ENCODE assay signal across 13 cellular contexts in genomic region chr7:55537458-55537825, GRCh38. TPM values are rescaled to one million over a fixed set of nuclear protein-coding genes. Genes with fewer than 3 reads are reported as not detected.
A peak's percentile ranks its signal among the peaks of the same experiment; 100 is the strongest.
DNase-seq lines count a peak whose midpoint lies in the region; ATAC-seq and TF ChIP-seq lines count a peak whose summit lies in the region.
"Had no signal": no experiment of that assay in that cellular context is flagged by ENCODE, and none has a peak within 500 bp of the region (broad histone marks: within the 10 kb centered on the region; RNA-seq: fewer than 3 reads in every experiment).

No MANE protein-coding gene starts in this region.

- H3K4me3 ChIP-seq in GM12875 (ENCODE audit: low read depth, low read length): peak overlapping the region; percentile 57
- H3K4me3 ChIP-seq: left lung, PC-9 had no signal

- peak overlapping the region; percentile 86 for H3K27ac Mint-ChIP-seq in CD4-positive, alpha-beta T cell
- H3K27ac Mint-ChIP-seq in activated T-helper 1 cell treated with anti-CD3 and anti-CD28 coated beads, Interleukin-12 subunit alpha, Interleukin-12 subunit beta, Interleukin-2, Interleukin-4 antibody, amounts not matched to agents 30 ng/mL and 10 ng/mL and 1 ng/mL, durations not matched to agents 14 hours and 24 hours and 36 hours: peak overlapping the region; percentile 98
- peak overlapping the region; percentile 89 to 90 for H3K27ac Mint-ChIP-seq in natural killer cell

- H3K9me3 ChIP-seq in CD4-positive, alpha-beta T cell (ENCODE audit: control insufficient read depth, low read length): no peaks in the 10 kb centered on the region
- H3K9me3 ChIP-seq: left lung had no signal

- POLR2A ChIA-PET in CD4-positive, alpha-beta T cell (lab: Charles Lee): no interaction called here

- no peaks in the 10 kb centered on the region for H3K27me3 ChIP-seq in CD4-positive, alpha-beta T cell (ENCODE audit: control insufficient read depth, insufficient read depth, low read length)
- H3K27me3 ChIP-seq: left lung had no signal

- peaks cover 92% of the 10 kb centered on the region for H3K4me1 Mint-ChIP-seq in CD4-positive, alpha-beta T cell (ENCODE audit: low read depth)
- H3K4me1 Mint-ChIP-seq in activated T-helper 1 cell treated with anti-CD3 and anti-CD28 coated beads, Interleukin-12 subunit alpha, Interleukin-12 subunit beta, Interleukin-2, Interleukin-4 antibody, amounts not matched to agents 30 ng/mL and 10 ng/mL and 1 ng/mL, durations not matched to agents 14 hours and 24 hours and 36 hours (ENCODE audit: low read depth): peaks cover 94% of the 10 kb centered on the region
- H3K4me1 Mint-ChIP-seq in natural killer cell: peaks cover 76 to 82% of the 10 kb centered on the region in 2 donors

- no peaks in the 10 kb centered on the region for H3K9me3 Mint-ChIP-seq in CD4-positive, alpha-beta T cell
- H3K9me3 Mint-ChIP-seq in activated T-helper 1 cell treated with anti-CD3 and anti-CD28 coated beads, Interleukin-12 subunit alpha, Interleukin-12 subunit beta, Interleukin-2, Interleukin-4 antibody, amounts not matched to agents 30 ng/mL and 10 ng/mL and 1 ng/mL, durations not matched to agents 14 hours and 24 hours and 36 hours: no peaks in the 10 kb centered on the region
- H3K9me3 Mint-ChIP-seq in natural killer cell: no peaks in the 10 kb centered on the region
- H3K9me3 Mint-ChIP-seq: activated naive CD4-positive, alpha-beta T cell treated with anti-CD3 and anti-CD28 coated beads, Interleukin-2, amount 10 ng/mL, durations not matched to agents 7 days and 5 days had no signal

- intact Hi-C loops in CD4-positive, alpha-beta T cell (cut with DNase I, micrococcal nuclease): loop anchor here in 1 of 2 experiments (5.0 to 10.0 kb wide), 2 partner anchors 35 to 73 kb away; partner anchors contain the start of gene VOPP1
- intact Hi-C loops in activated T-helper 1 cell treated with anti-CD3 and anti-CD28 coated beads, Interleukin-12 subunit alpha, Interleukin-12 subunit beta, Interleukin-2, Interleukin-4 antibody, amounts not matched to agents 30 ng/mL and 10 ng/mL and 1 ng/mL, durations not matched to agents 14 hours and 24 hours and 36 hours (cut with micrococcal nuclease): no loop called here
- intact Hi-C loops in natural killer cell (cut with micrococcal nuclease): loop anchor here (10.0 kb wide), 1 partner anchor 427 kb away; the partner anchor contains the start of gene NIPSNAP2

- no peak overlapping the region for H3K4me3 Mint-ChIP-seq in CD4-positive, alpha-beta T cell
- peak overlapping the region; percentile 53 for H3K4me3 Mint-ChIP-seq in activated T-helper 1 cell treated with anti-CD3 and anti-CD28 coated beads, Interleukin-12 subunit alpha, Interleukin-12 subunit beta, Interleukin-2, Interleukin-4 antibody, amounts not matched to agents 30 ng/mL and 10 ng/mL and 1 ng/mL, durations not matched to agents 14 hours and 24 hours and 36 hours
- peak overlapping the region; percentile 42 for H3K4me3 Mint-ChIP-seq in natural killer cell
- H3K4me3 Mint-ChIP-seq: activated naive CD4-positive, alpha-beta T cell treated with anti-CD3 and anti-CD28 coated beads, Interleukin-2, amount 10 ng/mL, durations not matched to agents 7 days and 5 days had no signal

- H3K27me3 Mint-ChIP-seq in CD4-positive, alpha-beta T cell: no peaks in the 10 kb centered on the region
- no peaks in the 10 kb centered on the region for H3K27me3 Mint-ChIP-seq in activated T-helper 1 cell treated with anti-CD3 and anti-CD28 coated beads, Interleukin-12 subunit alpha, Interleukin-12 subunit beta, Interleukin-2, Interleukin-4 antibody, amounts not matched to agents 30 ng/mL and 10 ng/mL and 1 ng/mL, durations not matched to agents 14 hours and 24 hours and 36 hours (ENCODE audit: insufficient read depth)
- H3K27me3 Mint-ChIP-seq in natural killer cell (ENCODE audit: low read depth in 2 of 2): no peaks in the 10 kb centered on the region

- H3K36me3 Mint-ChIP-seq in CD4-positive, alpha-beta T cell (ENCODE audit: low read depth): peaks cover 11% of the 10 kb centered on the region
- H3K36me3 Mint-ChIP-seq in activated T-helper 1 cell treated with anti-CD3 and anti-CD28 coated beads, Interleukin-12 subunit alpha, Interleukin-12 subunit beta, Interleukin-2, Interleukin-4 antibody, amounts not matched to agents 30 ng/mL and 10 ng/mL and 1 ng/mL, durations not matched to agents 14 hours and 24 hours and 36 hours (ENCODE audit: low read depth): peaks cover 34% of the 10 kb centered on the region
- H3K36me3 Mint-ChIP-seq in natural killer cell: no peaks in the 10 kb centered on the region

- no peak for ATAC-seq in CD4-positive, alpha-beta T cell (ENCODE audit: poor library complexity)
- ATAC-seq in natural killer cell: no peak
- ATAC-seq: left lung, sciatic nerve had no signal

- CTCF ChIA-PET in CD4-positive, alpha-beta T cell (lab: Charles Lee): interaction anchor here (1.1 kb wide), 1 partner anchor 60 kb away, joined by 3 read pairs; no protein-coding TSS in a partner anchor

- DNase-seq in CD4-positive, alpha-beta T cell: no peak
- no peak for DNase-seq in activated T-helper 1 cell treated with anti-CD3 and anti-CD28 coated beads, Interleukin-12 subunit alpha, Interleukin-12 subunit beta, Interleukin-2, Interleukin-4 antibody, amounts not matched to agents 30 ng/mL and 10 ng/mL and 1 ng/mL, durations not matched to agents 14 hours and 24 hours and 36 hours (ENCODE audit: low spot score)
- no peak for DNase-seq in natural killer cell
- DNase-seq in NCI-H82 treated with DMSO at 0.1 percent for 48 hours (lab: John Stamatoyannopoulos, UW; ENCODE audit: unreplicated experiment): no peak
- no peak for DNase-seq in NCI-H510A treated with DMSO at 0.1 percent for 48 hours (lab: John Stamatoyannopoulos, UW)
- no peak for DNase-seq in AML-193 (lab: John Stamatoyannopoulos, UW)
- DNase-seq: activated CD4-positive, alpha-beta T cell treated with anti-CD3 and anti-CD28 coated beads, Interleukin-2, amount 50 U/mL, for 1 hour; activated naive CD4-positive, alpha-beta T cell treated with anti-CD3 and anti-CD28 coated beads, Interleukin-2, amount 10 ng/mL, durations not matched to agents 7 days and 5 days; cerebellar nuclear complex; left lung; PC-9 had no signal

- no peak overlapping the region for H3K27ac ChIP-seq in CD4-positive, alpha-beta T cell (ENCODE audit: low read depth, low read length)

- no peak for TF ChIP-seq CTCF in CD4-positive, alpha-beta T cell (IDR thresholded peaks at IDR 0.05)
- TF ChIP-seq CTCF in GM12875 (IDR thresholded peaks at IDR 0.05; ENCODE audit: borderline replicate concordance, insufficient read depth, low read depth, low read length): no peak
- no peak for TF ChIP-seq CTCF in natural killer cell (IDR thresholded peaks at IDR 0.05)

RNA-seq across cellular contexts. Expression of gene VOPP1, which starts 34.9 kb away (rescaled TPM):
- 10 to 100 TPM; 49.6 to 53.1 TPM for total RNA-seq in CD4-positive, alpha-beta T cell
- 96.3 and 102 TPM in 2 replicates for total RNA-seq in activated T-helper 1 cell treated with anti-CD3 and anti-CD28 coated beads, Interleukin-12 subunit alpha, Interleukin-12 subunit beta, Interleukin-2, Interleukin-4 antibody, amounts not matched to agents 30 ng/mL and 10 ng/mL and 1 ng/mL, durations not matched to agents 14 hours and 24 hours and 36 hours
- 100 to 1,000 TPM in 2 of 3 donors, 10 to 100 TPM in 1; 79.3 to 115 (median 110) TPM for total RNA-seq in natural killer cell
